Comparison of ENCODE assay signal across 30 cellular contexts in genomic region chr14:59229653-59230406, GRCh38. TPM values are rescaled to one million over a fixed set of nuclear protein-coding genes. Genes with fewer than 3 reads are reported as not detected.
DNase-seq lines count a peak whose midpoint lies in the region; ATAC-seq, FAIRE-seq and TF ChIP-seq lines count a peak whose summit lies in the region.
"Had no signal": no experiment of that assay in that cellular context is flagged by ENCODE, and none has a peak within 500 bp of the region (broad histone marks: within the 10 kb centered on the region; RNA-seq: fewer than 3 reads in every experiment).

No MANE protein-coding gene starts in this region.

- no peak overlapping the region for H3K4me3 Mint-ChIP-seq in endothelial cell (ENCODE audit: unreplicated experiment)
- H3K4me3 Mint-ChIP-seq: immature natural killer cell, neural crest cell had no signal

- no peak overlapping the region for H2AFZ ChIP-seq in GM12878 (ENCODE audit: control insufficient read depth, low read depth, low read length)

- no TSS peak for BruUV-seq in GM12878 (replicated peaks; lab: Mats Ljungman, UMichigan)

- no peak for TF ChIP-seq POLR2A in GM12878 (IDR thresholded peaks at IDR 0.05; ENCODE audit: low read depth, low read length)

- H3K4me3 ChIP-seq in GM12865 (ENCODE audit: low read depth, low read length) (no peak overlapping the region), GM12878 (no peak overlapping the region)
- no peak overlapping the region for H3K4me3 ChIP-seq in Jurkat, Clone E6-1 (ENCODE audit: low read length)
- H3K4me3 ChIP-seq: BLaER1, body of pancreas, gastrocnemius medialis, pancreas had no signal

- in situ Hi-C loops in GM12878 (cut with MboI) = no loop called here

- no peaks in the 10 kb centered on the region for H3K27me3 ChIP-seq in GM12878 (replicated peaks in 1 of 2; ENCODE audit: control insufficient read depth in 2 of 2, insufficient read depth in 2 of 2, low read length in 1 of 2)
- H3K27me3 ChIP-seq: BLaER1, body of pancreas, gastrocnemius medialis, pancreas had no signal

- POLR2A ChIA-PET in GM12878 (lab: Charles Lee) = no interaction called here
- POLR2A ChIA-PET in GM10248 (lab: Yijun Ruan, JAX) = no interaction called here

- no peaks in the 10 kb centered on the region for H3K79me2 ChIP-seq in GM12878 (ENCODE audit: control insufficient read depth, insufficient read depth, low read length)

- H3K36me3 Mint-ChIP-seq in endothelial cell (ENCODE audit: low read depth, unreplicated experiment) = no peaks in the 10 kb centered on the region

- ATAC-seq in GM12878 = peak; percentile 58
- peak; percentile 87 for ATAC-seq in left ventricle myocardium superior
- ATAC-seq: body of pancreas, gastrocnemius medialis, left colon, Panc1, pancreas had no signal

- H4K20me1 ChIP-seq in GM12878 (ENCODE audit: control insufficient read depth, insufficient read depth) = peaks cover 3% of the 10 kb centered on the region; the same call in 1 of the 2 replicates

- FAIRE-seq in GM12878 (lab: Jason Lieb, UNC) = no peak
- FAIRE-seq: pancreas, small intestine had no signal

- no peak overlapping the region for H3K9ac ChIP-seq in GM12878 (ENCODE audit: control insufficient read depth, insufficient read depth, low read length)
- H3K9ac ChIP-seq: BLaER1 had no signal

- no peak for TF ChIP-seq EP300 in GM12878 (IDR thresholded peaks at IDR 0.05; ENCODE audit: borderline replicate concordance in 1 of 2, control insufficient read depth in 1 of 2, low read depth in 2 of 2, low read length in 2 of 2)

- no peak for TF ChIP-seq RAD21 in GM12878 (IDR thresholded peaks at IDR 0.05; ENCODE audit: insufficient read depth, low read depth, low read length)

- intact Hi-C loops in GM12878 (cut with micrococcal nuclease; ENCODE audit: unreplicated experiment) = no loop called here
- intact Hi-C loops in left ventricle myocardium superior (cut with micrococcal nuclease) = no loop called here

- no peaks in the 10 kb centered on the region; the same call in 1 of the 3 replicates for H3K9me3 ChIP-seq in GM12878 (replicated peaks; ENCODE audit: control insufficient read depth, insufficient read depth, low read length)
- H3K9me3 ChIP-seq: BLaER1, body of pancreas, gastrocnemius medialis, pancreas had no signal

- CTCF ChIA-PET in GM12878 (lab: Yijun Ruan, JAX) = no interaction called here
- CTCF ChIA-PET in GM10248 (lab: Yijun Ruan, JAX) = no interaction called here

- peaks cover 2% of the 10 kb centered on the region for H3K4me1 Mint-ChIP-seq in endothelial cell (ENCODE audit: unreplicated experiment)
- H3K4me1 Mint-ChIP-seq: neural crest cell had no signal

- H3K36me3 ChIP-seq in GM12878 (ENCODE audit: control insufficient read depth in 2 of 2, insufficient read depth in 2 of 2, low read length in 1 of 2) = peaks cover 0 to 1% of the 10 kb centered on the region in 2 experiments; a peak in 2 of 4 replicates
- H3K36me3 ChIP-seq: BLaER1, gastrocnemius medialis, pancreas had no signal

- SMC1A ChIA-PET in GM12878 (lab: Charles Lee; ENCODE audit: uncharacterized antibody, unreplicated experiment) = interaction anchor here (0.8 to 0.9 kb wide), 2 partner anchors 11 to 29 kb away, joined by 3 to 4 read pairs; no protein-coding TSS in a partner anchor

- H3K27ac Mint-ChIP-seq in endothelial cell (ENCODE audit: unreplicated experiment) = no peak overlapping the region

- peak; percentile 16 for DNase-seq in GM12865 (ENCODE audit: low read depth)
- DNase-seq in Jurkat, Clone E6-1 (ENCODE audit: low read depth, low spot score) = peak; percentile 21
- no peak for DNase-seq in GM12878 (ENCODE audit: low read depth, low spot score)
- DNase-seq in left ventricle myocardium superior = peak; percentile 30
- no peak for DNase-seq in cerebellum (ENCODE audit: low spot score)
- no peak for DNase-seq in endothelial cell (ENCODE audit: low spot score)
- DNase-seq in GM10248 (ENCODE audit: extremely low spot score) = no peak
- DNase-seq in HK-2 (ENCODE audit: unreplicated experiment) = no peak
- DNase-seq: activated CD4-positive, alpha-beta T cell treated with anti-CD3 and anti-CD28 coated beads for 48 hours; activated naive CD4-positive, alpha-beta T cell; activated T-cell treated with anti-CD3 and anti-CD28 coated beads, Interleukin-2, amount 50 U/mL, for 48 hours; body of pancreas; gastrocnemius medialis; GDM1; H7; immature natural killer cell; left colon; mesenchymal stem cell; MM.1S; NCI-H1930; NCI-H2171 treated with DMSO at 0.1 percent for 48 hours; NCI-H524 treated with DMSO at 0.1 percent for 48 hours; pancreas; retina; SHP77 treated with DMSO at 0.1 percent for 48 hours; small intestine; T-helper 9 cell had no signal

- no peak for TF ChIP-seq CTCF in GM12865 (IDR thresholded peaks at IDR 0.05; ENCODE audit: insufficient read depth, low read depth, low read length, missing control alignments)
- TF ChIP-seq CTCF in GM12878 (IDR thresholded peaks at IDR 0.05 in 2 of 3, conservative IDR thresholded peaks at IDR 0.05 in 1 of 3; ENCODE audit: control insufficient read depth in 2 of 3, extremely low read depth in 1 of 3, insufficient read depth in 1 of 3, low read depth in 3 of 3, low read length in 3 of 3) = no peak
- no peak for TF ChIP-seq CTCF in endothelial cell (IDR thresholded peaks at IDR 0.05; ENCODE audit: unreplicated experiment)
- TF ChIP-seq CTCF in GM10248 (IDR thresholded peaks at IDR 0.05; ENCODE audit: control extremely low read depth, extremely low read depth, low read depth, missing control alignments) = no peak

- WGBS in GM12878 (ENCODE audit: insufficient coverage, insufficient replicate concordance, low lambda C conversion rate, missing lambda C conversion rate) = 82% methylated on average over 3 of the region's 3 CpGs

- no peaks in the 10 kb centered on the region for H3K27me3 Mint-ChIP-seq in endothelial cell (ENCODE audit: unreplicated experiment)

- no peak overlapping the region for H3K4me2 ChIP-seq in GM12878 (ENCODE audit: control insufficient read depth, insufficient read depth)
- H3K4me2 ChIP-seq: BLaER1 had no signal

- H3K4me1 ChIP-seq in GM12878 (ENCODE audit: control insufficient read depth, insufficient read depth, low read length) = peaks cover 5% of the 10 kb centered on the region
- H3K4me1 ChIP-seq: body of pancreas had no signal

- H3K9me3 Mint-ChIP-seq in endothelial cell (ENCODE audit: unreplicated experiment) = no peaks in the 10 kb centered on the region

- no peak overlapping the region for H3K27ac ChIP-seq in GM12878 (ENCODE audit: control insufficient read depth, insufficient read depth)
- H3K27ac ChIP-seq: BLaER1, body of pancreas, gastrocnemius medialis, pancreas had no signal

- RAD21 ChIA-PET in GM12878 (lab: Charles Lee; ENCODE audit: unreplicated experiment) = no interaction called here

TF ChIP-seq in GM12878, 131 proteins besides CTCF, POLR2A, EP300 and RAD21:
- no peak for TF ChIP-seq CEBPB (IDR thresholded peaks at IDR 0.05; ENCODE audit: borderline replicate concordance in 1 of 2, low read depth in 2 of 2, low read length in 2 of 2)
- no peak for TF ChIP-seq POLR2AphosphoS5 (IDR thresholded peaks at IDR 0.05; ENCODE audit: low read length)
- no peak for TF ChIP-seq NRF1 (conservative IDR thresholded peaks at IDR 0.05; ENCODE audit: low read depth, low read length)
- no peak for TF ChIP-seq CBX5 (IDR thresholded peaks at IDR 0.05; ENCODE audit: low read depth)
- TF ChIP-seq MEF2A (IDR thresholded peaks at IDR 0.05; ENCODE audit: insufficient read depth, low read depth, low read length) = no peak
- no peak for TF ChIP-seq PAX5 (IDR thresholded peaks at IDR 0.05; ENCODE audit: borderline replicate concordance, low read depth, low read length)
- TF ChIP-seq MTA2 (IDR thresholded peaks at IDR 0.05; ENCODE audit: low read depth) = no peak
- no peak for TF ChIP-seq HDAC2 (IDR thresholded peaks at IDR 0.05)
- no peak for TF ChIP-seq SMC3 (IDR thresholded peaks at IDR 0.05; ENCODE audit: borderline replicate concordance, low read length)
- no peak for TF ChIP-seq FOXK2 (IDR thresholded peaks at IDR 0.05)

RNA-seq across cellular contexts. Expression of gene DAAM1, which starts 41.4 kb away (rescaled TPM):
- polyA plus RNA-seq in Jurkat, Clone E6-1 (2012; ENCODE audit: insufficient read depth, insufficient read length) = 12.0 TPM
- 237 and 240 TPM in 2 replicates for total RNA-seq in GM12878 (2013; cell fraction: nucleolus; rRNA removed)
- total RNA-seq in GM12878 (2014; rRNA removed) (16.6 and 18.3 TPM in 2 replicates), GM12878 (2014; rRNA removed; fragmentation: Illumina TruSeq; extraction: Trizol) (21.5 and 24.5 TPM in 2 replicates), GM12878 (2021) (31.3 and 32.4 TPM in 2 replicates), left ventricle myocardium superior (111 TPM), cerebellum (114 TPM), endothelial cell (ENCODE audit: unreplicated experiment) (103 TPM)
- 4.8 TPM for polyA plus RNA-seq in GM12878 (2011; ENCODE audit: low read depth)
- polyA plus RNA-seq in GM12878 (2011; rRNA removed) (26.9 and 51.8 TPM in 2 replicates), GM12878 (2014; fragmentation: Illumina TruSeq; extraction: Trizol) (29.0 and 41.1 TPM in 2 replicates), GM12878 (2014; fragmentation: Nextera tagmentation; extraction: Ambion mirVana) (10 to 100 TPM; 13.8 to 19.7 TPM), GM12878 (2014; rRNA removed) (16.8 and 17.3 TPM in 2 replicates), GM12878 (2016; fragmentation: Nextera tagmentation; extraction: Ambion mirVana) (10 to 100 TPM; 28.5 to 29.7 TPM)
- polyA plus RNA-seq in GM12878 (2011; cell fraction: cytosol; rRNA removed) = 6.8 and 10.9 TPM in 2 replicates
- 32.7 and 37.0 TPM in 2 replicates for polyA plus RNA-seq in GM12878 (2011; cell fraction: nucleus; rRNA removed)
- polyA plus RNA-seq in GM12878 (2012) = 8.6 and 15.5 TPM in 2 replicates
- 47.0 and 87.3 TPM in 2 replicates for polyA minus RNA-seq in GM12878 (2011; rRNA and poly(A)+ RNA removed)
- 7.3 and 7.4 TPM in 2 replicates for polyA minus RNA-seq in GM12878 (2011; cell fraction: cytosol; rRNA and poly(A)+ RNA removed)
- polyA minus RNA-seq in GM12878 (2011; cell fraction: nucleus; rRNA and poly(A)+ RNA removed) = 55.4 and 67.1 TPM in 2 replicates

Comparison
In these comparisons a context has a peak if more than half of its experiments do, and no peak if none do; other contexts are left out.
1. DNase-seq: peak in GM12865 (single experiment), Jurkat, Clone E6-1 (single experiment) and left ventricle myocardium superior (single experiment); none in GM12878 (single experiment), cerebellum (single experiment), endothelial cell (single experiment), GM10248 (single experiment) and HK-2 (single experiment).